6 cellular contexts compared by ENCODE assay signal in genomic region chr17:39652635-39653315, GRCh38. TPM values are rescaled to one million over a fixed set of nuclear protein-coding genes. Genes with fewer than 3 reads are reported as not detected.
A peak's percentile ranks its signal among the peaks of the same experiment; 100 is the strongest.
DNase-seq lines count a peak whose midpoint lies in the region; ATAC-seq and TF ChIP-seq lines count a peak whose summit lies in the region.

No MANE protein-coding gene starts in this region.

- peak overlapping the region; percentile 97 for H2BK12ac ChIP-seq in neuronal stem cell (ENCODE audit: low read length)

- H2BK120ac ChIP-seq in neuronal stem cell (ENCODE audit: low read depth, low read length): peak overlapping the region; percentile 98

- intact Hi-C loops in colonic mucosa (cut with DNase I): no loop called here
- intact Hi-C loops in thyroid gland (cut with DNase I): no loop called here

- no peak for TF ChIP-seq POLR2A in thyroid gland (IDR thresholded peaks at IDR 0.05)

- H3K36me3 ChIP-seq in HEK293 (ENCODE audit: control insufficient read depth in 2 of 2, insufficient read depth in 1 of 2, low read length in 2 of 2) (peaks cover 0 to 19% of the 10 kb centered on the region in 2 experiments; a peak in 2 of 3 replicates), colonic mucosa (no peaks in the 10 kb centered on the region), neuronal stem cell (replicated peaks in 1 of 2; ENCODE audit: control insufficient read depth in 2 of 2, insufficient read depth in 2 of 2, low read length in 2 of 2) (peaks cover 3 to 26% of the 10 kb centered on the region in 2 donors), thyroid gland (no peaks in the 10 kb centered on the region)

- H2AFZ ChIP-seq in neuronal stem cell (ENCODE audit: low read length): peak overlapping the region; percentile 70

- H3K9me3 ChIP-seq in HEK293 (ENCODE audit: control insufficient read depth, insufficient read depth, low read depth, low read length): no peaks in the 10 kb centered on the region
- no peaks in the 10 kb centered on the region for H3K9me3 ChIP-seq in colonic mucosa
- no peaks in the 10 kb centered on the region for H3K9me3 ChIP-seq in neuronal stem cell (replicated peaks in 1 of 2; ENCODE audit: control insufficient read depth in 2 of 2, insufficient read depth in 1 of 2, low read depth in 1 of 2, low read length in 2 of 2)
- H3K9me3 ChIP-seq in thyroid gland: no peaks in the 10 kb centered on the region

- peak overlapping the region; percentile 60 for H4K91ac ChIP-seq in neuronal stem cell (ENCODE audit: low read depth, low read length, poor library complexity)

- POLR2A ChIA-PET in HEK293 (lab: Yijun Ruan, JAX): interaction anchor here (1.2 to 1.6 kb wide), 3 partner anchors 15 to 35 kb away, joined by 4 to 5 read pairs (median 4); partner anchors contain the start of gene PGAP3

- H3K4ac ChIP-seq in neuronal stem cell (ENCODE audit: low read length): no peak overlapping the region

- DNase-seq in colonic mucosa: no peak
- DNase-seq in neuronal stem cell (ENCODE audit: low spot score): peak; percentile 66
- DNase-seq in thyroid gland: no peak

- peak overlapping the region; percentile 78 for H4K8ac ChIP-seq in neuronal stem cell (ENCODE audit: low read depth, low read length)

- peak overlapping the region; percentile 87 for H3K23ac ChIP-seq in neuronal stem cell (ENCODE audit: low read depth, low read length, poor library complexity)

- TF ChIP-seq CTCF in HEK293 (tag by site-specific recombination; IDR thresholded peaks at IDR 0.05) (no peak), colonic mucosa (IDR thresholded peaks at IDR 0.05) (no peak), thyroid gland (IDR thresholded peaks at IDR 0.05) (no peak)

- WGBS in neuronal stem cell (ENCODE audit: extremely low coverage in 2 of 2, insufficient read length in 2 of 2, insufficient replicate concordance in 1 of 2), 2 donors: no CpG with 5 or more reads among the region's 6 CpGs
- 64 to 88% methylated on average over 5 to 6 of the region's 6 CpGs for WGBS in thyroid gland, 2 donors

- H3K14ac ChIP-seq in neuronal stem cell (ENCODE audit: low read length): peak overlapping the region; percentile 86

- peak overlapping the region; percentile 6 for H3K27ac ChIP-seq in HEK293 (ENCODE audit: extremely low read depth, low read depth, low read length)
- peak overlapping the region; percentile 57 for H3K27ac ChIP-seq in colonic mucosa
- peak overlapping the region; percentile 91 for H3K27ac ChIP-seq in neuronal stem cell (replicated peaks; ENCODE audit: low read length)
- H3K27ac ChIP-seq in thyroid gland: no peak overlapping the region

- H3K4me3 ChIP-seq in HEK293 (ENCODE audit: low read depth, low read length) (no peak overlapping the region), colonic mucosa (no peak overlapping the region), neuronal stem cell (ENCODE audit: low read length in 2 of 2) (no peak overlapping the region), thyroid gland (replicated peaks in 1 of 3) (no peak overlapping the region)

- H3K4me2 ChIP-seq in neuronal stem cell (ENCODE audit: insufficient read depth, low read length, poor library complexity, severe bottlenecking): peak overlapping the region; percentile 38

- peak overlapping the region; percentile 91 for H2AK5ac ChIP-seq in neuronal stem cell (ENCODE audit: low read depth, low read length)

- no peaks in the 10 kb centered on the region for H3K27me3 ChIP-seq in colonic mucosa
- H3K27me3 ChIP-seq in neuronal stem cell (ENCODE audit: control insufficient read depth in 3 of 3, insufficient read depth in 3 of 3, low read depth in 1 of 3, low read length in 3 of 3): no peaks in the 10 kb centered on the region
- no peaks in the 10 kb centered on the region for H3K27me3 ChIP-seq in thyroid gland

- H3K4me1 ChIP-seq in HEK293 (ENCODE audit: control insufficient read depth, insufficient read depth, low read length) (peaks cover 2% of the 10 kb centered on the region; the same call in 1 of the 2 replicates), colonic mucosa (peaks cover 30% of the 10 kb centered on the region), neuronal stem cell (ENCODE audit: control insufficient read depth in 2 of 2, insufficient read depth in 1 of 2, low read depth in 1 of 2, low read length in 2 of 2) (peaks cover 20 to 27% of the 10 kb centered on the region in 2 donors), thyroid gland (peaks cover 6 to 19% of the 10 kb centered on the region in 2 donors)

- ATAC-seq in HG03432 (IDR thresholded peaks at IDR 0.05; ENCODE audit: unreplicated experiment) (no peak), HG03442 (IDR thresholded peaks at IDR 0.05; ENCODE audit: unreplicated experiment) (no peak)

- CTCF ChIA-PET in HEK293 (lab: Yijun Ruan, JAX): interaction anchor here (0.5 to 11.9 kb wide), 20 partner anchors 11 to 447 kb away, joined by 3 to 220 read pairs (median 6); partner anchors contain the start of genes MIEN1, PNMT, PPP1R1B and STARD3

- peaks cover 7% of the 10 kb centered on the region for H3K79me1 ChIP-seq in neuronal stem cell (ENCODE audit: low read depth, low read length)

- H2BK15ac ChIP-seq in neuronal stem cell (ENCODE audit: low read length): peak overlapping the region; percentile 71

- peak overlapping the region; percentile 96 for H3K18ac ChIP-seq in neuronal stem cell (ENCODE audit: low read length)

- H2BK5ac ChIP-seq in neuronal stem cell (ENCODE audit: low read length): peak overlapping the region; percentile 98

- H3K9ac ChIP-seq in colonic mucosa (ENCODE audit: low read depth in 2 of 2, low read length in 2 of 2) (peak overlapping the region; percentile 53 to 84), neuronal stem cell (ENCODE audit: low read depth, low read length, poor library complexity) (peak overlapping the region; percentile 71)

TF ChIP-seq in HEK293, 187 proteins besides CTCF, POLR2A, EP300 and RAD21 (continues in another document):
- TF ChIP-seq, protein P1, sequence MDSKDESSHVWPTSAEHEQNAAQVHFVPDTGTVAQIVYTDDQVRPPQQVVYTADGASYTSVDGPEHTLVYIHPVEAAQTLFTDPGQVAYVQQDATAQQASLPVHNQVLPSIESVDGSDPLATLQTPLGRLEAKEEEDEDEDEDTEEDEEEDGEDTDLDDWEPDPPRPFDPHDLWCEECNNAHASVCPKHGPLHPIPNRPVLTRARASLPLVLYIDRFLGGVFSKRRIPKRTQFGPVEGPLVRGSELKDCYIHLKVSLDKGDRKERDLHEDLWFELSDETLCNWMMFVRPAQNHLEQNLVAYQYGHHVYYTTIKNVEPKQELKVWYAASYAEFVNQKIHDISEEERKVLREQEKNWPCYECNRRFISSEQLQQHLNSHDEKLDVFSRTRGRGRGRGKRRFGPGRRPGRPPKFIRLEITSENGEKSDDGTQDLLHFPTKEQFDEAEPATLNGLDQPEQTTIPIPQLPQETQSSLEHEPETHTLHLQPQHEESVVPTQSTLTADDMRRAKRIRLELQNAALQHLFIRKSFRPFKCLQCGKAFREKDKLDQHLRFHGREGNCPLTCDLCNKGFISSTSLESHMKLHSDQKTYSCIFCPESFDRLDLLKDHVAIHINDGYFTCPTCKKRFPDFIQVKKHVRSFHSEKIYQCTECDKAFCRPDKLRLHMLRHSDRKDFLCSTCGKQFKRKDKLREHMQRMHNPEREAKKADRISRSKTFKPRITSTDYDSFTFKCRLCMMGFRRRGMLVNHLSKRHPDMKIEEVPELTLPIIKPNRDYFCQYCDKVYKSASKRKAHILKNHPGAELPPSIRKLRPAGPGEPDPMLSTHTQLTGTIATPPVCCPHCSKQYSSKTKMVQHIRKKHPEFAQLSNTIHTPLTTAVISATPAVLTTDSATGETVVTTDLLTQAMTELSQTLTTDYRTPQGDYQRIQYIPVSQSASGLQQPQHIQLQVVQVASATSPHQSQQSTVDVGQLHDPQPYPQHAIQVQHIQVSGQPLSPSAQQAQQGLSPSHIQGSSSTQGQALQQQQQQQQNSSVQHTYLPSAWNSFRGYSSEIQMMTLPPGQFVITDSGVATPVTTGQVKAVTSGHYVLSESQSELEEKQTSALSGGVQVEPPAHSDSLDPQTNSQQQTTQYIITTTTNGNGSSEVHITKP (tag by site-specific recombination; IDR thresholded peaks at IDR 0.05): peak; percentile 9; the same call in 1 of the 2 replicates
- TF ChIP-seq ZNF2 (tag by site-specific recombination; IDR thresholded peaks at IDR 0.05): no peak
- TF ChIP-seq RBAK (tag by site-specific recombination; IDR thresholded peaks at IDR 0.05): no peak
- peak; percentile 76 for TF ChIP-seq ZNF600 (tag by site-specific recombination; IDR thresholded peaks at IDR 0.05)
- peak; percentile 51 for TF ChIP-seq SP2 (tag by site-specific recombination; IDR thresholded peaks at IDR 0.05)
- peak; percentile 71 for TF ChIP-seq ZFHX2 (tag by site-specific recombination; conservative IDR thresholded peaks at IDR 0.05)
- 0 out of 2 replicates have a peak, but pooled peaks have one; percentile 16 for TF ChIP-seq ZBTB48 (tag by site-specific recombination; IDR thresholded peaks at IDR 0.05)
- peak; percentile 83 for TF ChIP-seq ZIC2 (tag by site-specific recombination; IDR thresholded peaks at IDR 0.05)
- peak; percentile 62 for TF ChIP-seq EGR2 (tag by site-specific recombination; IDR thresholded peaks at IDR 0.05; ENCODE audit: low read depth)
- TF ChIP-seq ZBTB8A (tag by site-specific recombination; IDR thresholded peaks at IDR 0.05): peak; percentile 29; the same call in 1 of the 2 replicates
- TF ChIP-seq ZFP37 (tag by site-specific recombination; IDR thresholded peaks at IDR 0.05): no peak
- peak; percentile 54; the same call in 1 of the 2 replicates for TF ChIP-seq GLIS1 (tag by site-specific recombination; IDR thresholded peaks at IDR 0.05)

RNA-seq across cellular contexts. Expression of gene TCAP, which starts 12.4 kb away (rescaled TPM):
- total RNA-seq in colonic mucosa (1 to 10 TPM in 1 of 2 donors, under 1 TPM in 1; 0.49 to 1.2 TPM), thyroid gland (1 to 10 TPM in 3 of 4 donors, under 1 TPM in 1; 0.63 to 2.1 (median 1.5) TPM)
- polyA plus RNA-seq in neuronal stem cell (2013, experiment 1 of 2): 0.88 TPM
- polyA plus RNA-seq in neuronal stem cell (2013, experiment 2 of 2): 0.87 TPM

RNA-seq across cellular contexts. Expression of gene PNMT, which starts 15.5 kb away (rescaled TPM):
- under 1 TPM in 1 of 2 donors, not detected in 1; 0.47 TPM for total RNA-seq in colonic mucosa
- 0.95 TPM for polyA plus RNA-seq in neuronal stem cell (2013, experiment 1 of 2)
- 1.0 TPM for polyA plus RNA-seq in neuronal stem cell (2013, experiment 2 of 2)
- total RNA-seq in thyroid gland: 1 to 10 TPM in 3 of 4 donors, not detected in 1; 1.1 to 3.3 (median 1.2) TPM

RNA-seq across cellular contexts. Expression of gene STARD3, which starts 15.8 kb away (rescaled TPM):
- total RNA-seq in colonic mucosa: 10 to 100 TPM; 30.0 to 41.3 TPM
- polyA plus RNA-seq in neuronal stem cell (2013, experiment 1 of 2): 65.0 TPM
- polyA plus RNA-seq in neuronal stem cell (2013, experiment 2 of 2): 70.1 TPM
- 10 to 100 TPM; 44.5 to 73.6 (median 53.0) TPM for total RNA-seq in thyroid gland

RNA-seq across cellular contexts. Expression of gene PPP1R1B, which starts 26.0 kb away (rescaled TPM):
- total RNA-seq in colonic mucosa (100 to 1,000 TPM; 331 to 350 TPM), thyroid gland (1 to 10 TPM in 1 of 4 donors, not detected in 3; 1.2 TPM)
- polyA plus RNA-seq in neuronal stem cell (2013, experiment 1 of 2): 0.39 TPM
- 0.21 TPM for polyA plus RNA-seq in neuronal stem cell (2013, experiment 2 of 2)

RNA-seq across cellular contexts. Expression of gene PGAP3, which starts 35.1 kb away (rescaled TPM):
- total RNA-seq in colonic mucosa: 10 to 100 TPM; 37.3 to 42.0 TPM
- polyA plus RNA-seq in neuronal stem cell (2013, experiment 1 of 2): 10.1 TPM
- polyA plus RNA-seq in neuronal stem cell (2013, experiment 2 of 2): 11.1 TPM
- total RNA-seq in thyroid gland: 10 to 100 TPM; 55.6 to 88.1 (median 72.7) TPM

Comparison
In these comparisons a context has a peak if more than half of its experiments do, and no peak if none do; other contexts are left out.
1. H3K27ac ChIP-seq: peak in HEK293 (single experiment), colonic mucosa (single experiment) and neuronal stem cell (single experiment); none in thyroid gland (0 of 3).